Comparison of ENCODE assay signal across 1 cellular context in genomic region chr2:157247068-157247407, GRCh38.
TF ChIP-seq lines count a peak whose summit lies in the region.

No MANE protein-coding gene starts in this region.

TF ChIP-seq in K562, 482 proteins besides CTCF, POLR2A, EP300 and RAD21 (continued from another document and continues in another):
- no peak for TF ChIP-seq ZNF318 (IDR thresholded peaks at IDR 0.05; ENCODE audit: borderline replicate concordance in 1 of 2, low read depth in 1 of 2)
- no peak for TF ChIP-seq CCNT2 (IDR thresholded peaks at IDR 0.05; ENCODE audit: borderline replicate concordance, extremely low read depth, insufficient read length, low read depth, low read length)
- TF ChIP-seq HEY1 (CRISPR knock-in tag; IDR thresholded peaks at IDR 0.05; ENCODE audit: borderline replicate concordance): no peak
- TF ChIP-seq TRIM24 (IDR thresholded peaks at IDR 0.05): no peak
- no peak for TF ChIP-seq ZNF184 (CRISPR knock-in tag; IDR thresholded peaks at IDR 0.05)
- TF ChIP-seq MTA1 (IDR thresholded peaks at IDR 0.05; ENCODE audit: borderline replicate concordance): no peak
- no peak for TF ChIP-seq FIP1L1 (IDR thresholded peaks at IDR 0.05; ENCODE audit: low read depth, low read length, poor library complexity, severe bottlenecking)
- no peak for TF ChIP-seq PHF20 (IDR thresholded peaks at IDR 0.05; ENCODE audit: partially characterized antibody)
- no peak for TF ChIP-seq HIVEP1 (CRISPR knock-in tag; IDR thresholded peaks at IDR 0.05)
- TF ChIP-seq KHSRP (IDR thresholded peaks at IDR 0.05): no peak
- TF ChIP-seq ZNF165 (CRISPR knock-in tag; IDR thresholded peaks at IDR 0.05; ENCODE audit: borderline replicate concordance): no peak
- TF ChIP-seq ETS2 (tag; IDR thresholded peaks at IDR 0.05; ENCODE audit: borderline replicate concordance, poor library complexity, severe bottlenecking): no peak
- no peak for TF ChIP-seq CHD1 (IDR thresholded peaks at IDR 0.05; ENCODE audit: low read length)
- TF ChIP-seq ZNF354B (CRISPR knock-in tag; IDR thresholded peaks at IDR 0.05): no peak
- no peak for TF ChIP-seq TBP (optimal IDR thresholded peaks at IDR 0.05; ENCODE audit: low read depth, low read length)
- TF ChIP-seq CBFA2T2 (conservative IDR thresholded peaks at IDR 0.05): no peak
- TF ChIP-seq PKNOX1 (IDR thresholded peaks at IDR 0.05): no peak
- TF ChIP-seq AFF4 (CRISPR knock-in tag; IDR thresholded peaks at IDR 0.05): no peak
- TF ChIP-seq ZKSCAN3 (CRISPR knock-in tag; IDR thresholded peaks at IDR 0.05): no peak
- TF ChIP-seq SMARCB1 (IDR thresholded peaks at IDR 0.05; ENCODE audit: insufficient read length, low read depth): no peak
- TF ChIP-seq CHD4 (IDR thresholded peaks at IDR 0.05; ENCODE audit: insufficient read depth, insufficient replicate concordance, low read depth, low read length, poor library complexity, severe bottlenecking): no peak
- no peak for TF ChIP-seq TSC22D4 (tag; IDR thresholded peaks at IDR 0.05)
- TF ChIP-seq MED1 (CRISPR knock-in tag; IDR thresholded peaks at IDR 0.05; ENCODE audit: borderline replicate concordance): no peak
- TF ChIP-seq FOXA3 (CRISPR knock-in tag; conservative IDR thresholded peaks at IDR 0.05 in 1 of 2, IDR thresholded peaks at IDR 0.05 in 1 of 2): no peak; a peak in 1 of 4 replicates
- no peak for TF ChIP-seq NR1H2 (CRISPR knock-in tag; IDR thresholded peaks at IDR 0.05)
- TF ChIP-seq KAT2B (IDR thresholded peaks at IDR 0.05; ENCODE audit: low read depth, low read length): no peak
- no peak for TF ChIP-seq ZNF79 (CRISPR knock-in tag; IDR thresholded peaks at IDR 0.05; ENCODE audit: low read depth)
- TF ChIP-seq CREB3L1 (IDR thresholded peaks at IDR 0.05; ENCODE audit: borderline replicate concordance, low read depth): no peak
- TF ChIP-seq E2F5 (CRISPR knock-in tag; IDR thresholded peaks at IDR 0.05): no peak
- no peak for TF ChIP-seq THRB (CRISPR knock-in tag; conservative IDR thresholded peaks at IDR 0.05)
- TF ChIP-seq ZNF609 (CRISPR knock-in tag; IDR thresholded peaks at IDR 0.05; ENCODE audit: borderline replicate concordance): no peak
- TF ChIP-seq BRCA1 (IDR thresholded peaks at IDR 0.05): no peak
- no peak for TF ChIP-seq BRCA1 (CRISPR knock-in tag; IDR thresholded peaks at IDR 0.05)
- no peak for TF ChIP-seq FOXK1 (CRISPR knock-in tag; IDR thresholded peaks at IDR 0.05; ENCODE audit: borderline replicate concordance)
- no peak for TF ChIP-seq ZNF175 (CRISPR knock-in tag; IDR thresholded peaks at IDR 0.05; ENCODE audit: low read depth)
- no peak for TF ChIP-seq ZNF23 (CRISPR knock-in tag; IDR thresholded peaks at IDR 0.05)
- no peak for TF ChIP-seq ATF1 (CRISPR knock-in tag; IDR thresholded peaks at IDR 0.05)
- no peak for TF ChIP-seq ATF1 (tag; IDR thresholded peaks at IDR 0.05)
- TF ChIP-seq THAP7 (CRISPR knock-in tag; IDR thresholded peaks at IDR 0.05): no peak
- no peak for TF ChIP-seq ZNF124 (CRISPR knock-in tag; IDR thresholded peaks at IDR 0.05)
